Comparison of ENCODE assay signal across 1 cellular context in genomic region chr20:64219202-64219601, GRCh38.
TF ChIP-seq lines count a peak whose summit lies in the region.

No MANE protein-coding gene starts in this region.

TF ChIP-seq in K562, 482 proteins besides CTCF, POLR2A, EP300 and RAD21:
- TF ChIP-seq E2F6 (IDR thresholded peaks at IDR 0.05; ENCODE audit: borderline replicate concordance in 1 of 2, extremely low read depth in 1 of 2, insufficient read depth in 1 of 2, insufficient read length in 1 of 2, low read depth in 1 of 2, low read length in 1 of 2, poor library complexity in 1 of 2, severe bottlenecking in 1 of 2): peak in 1 of 2 experiments; percentile 21
- peak; percentile 42; the same call in 1 of the 2 replicates for TF ChIP-seq BHLHE40 (IDR thresholded peaks at IDR 0.05; ENCODE audit: low read length)
- no peak for TF ChIP-seq ZNF274 (IDR thresholded peaks at IDR 0.05; ENCODE audit: borderline replicate concordance, low read depth, low read length)
